11 cellular contexts compared by ENCODE assay signal in genomic region chr1:35029756-35030155, GRCh38. TPM values are rescaled to one million over a fixed set of nuclear protein-coding genes. Genes with fewer than 3 reads are reported as not detected.
DNase-seq lines count a peak whose midpoint lies in the region; ATAC-seq, FAIRE-seq and TF ChIP-seq lines count a peak whose summit lies in the region.
"Had no signal": no experiment of that assay in that cellular context is flagged by ENCODE, and none has a peak within 500 bp of the region (broad histone marks: within the 10 kb centered on the region; RNA-seq: fewer than 3 reads in every experiment).

No MANE protein-coding gene starts in this region.

- no peaks in the 10 kb centered on the region for H4K20me1 ChIP-seq in K562 (replicated peaks; ENCODE audit: control insufficient read depth, insufficient read depth, low read length)

- in situ Hi-C loops in K562 (cut with MboI): no loop called here

- peak overlapping the region; percentile 12 to 89 (median 64) for H3K27ac Mint-ChIP-seq in CD4-positive, CD25-positive, alpha-beta regulatory T cell
- peak overlapping the region; percentile 97 for H3K27ac Mint-ChIP-seq in HFFc6
- H3K27ac Mint-ChIP-seq in naive thymus-derived CD8-positive, alpha-beta T cell: peak overlapping the region in 8 of 10 donors; percentile 13 to 99 (median 96)

- TF ChIP-seq CTCF in HFFc6 (IDR thresholded peaks at IDR 0.05) (no peak), K562 (IDR thresholded peaks at IDR 0.05 in 2 of 3, conservative IDR thresholded peaks at IDR 0.05 in 1 of 3; ENCODE audit: insufficient read depth in 2 of 3, low read depth in 1 of 3, low read length in 3 of 3) (no peak)

- no TSS peak for BruUV-seq in K562 (replicated peaks; lab: Mats Ljungman, UMichigan)

- no peaks in the 10 kb centered on the region for H3K9me1 ChIP-seq in K562 (ENCODE audit: control insufficient read depth, insufficient read depth, low read length)

- H3K27me3 Mint-ChIP-seq in CD4-positive, CD25-positive, alpha-beta regulatory T cell: peaks cover 4% of the 10 kb centered on the region
- H3K27me3 Mint-ChIP-seq in HFFc6 (ENCODE audit: insufficient read depth): no peaks in the 10 kb centered on the region
- no peaks in the 10 kb centered on the region for H3K27me3 Mint-ChIP-seq in naive thymus-derived CD8-positive, alpha-beta T cell

- peak overlapping the region; percentile 81 to 89; a peak in 2 of 4 replicates for H3K9ac ChIP-seq in K562 (ENCODE audit: insufficient read depth in 1 of 2, low read depth in 2 of 2, low read length in 2 of 2)

- intact Hi-C loops in K562 (cut with micrococcal nuclease): loop anchor here (5.0 to 10.0 kb wide), 2 partner anchors 108 to 155 kb away; no protein-coding TSS in a partner anchor

- peaks cover 18% of the 10 kb centered on the region for H3K36me3 Mint-ChIP-seq in CD4-positive, CD25-positive, alpha-beta regulatory T cell
- H3K36me3 Mint-ChIP-seq in HFFc6 (ENCODE audit: low read depth): peaks cover 35% of the 10 kb centered on the region
- peaks cover 18 to 23% (median 23%) of the 10 kb centered on the region in 3 donors for H3K36me3 Mint-ChIP-seq in naive thymus-derived CD8-positive, alpha-beta T cell

- H3K27ac ChIP-seq in CD4-positive, CD25-positive, alpha-beta regulatory T cell (ENCODE audit: insufficient read depth, low read length, poor library complexity, severe bottlenecking): no peak overlapping the region
- H3K27ac ChIP-seq in K562 (ENCODE audit: extremely low read depth, low read depth, low read length): no peak overlapping the region

- CTCF ChIA-PET in K562 (lab: Yijun Ruan, JAX; ENCODE audit: low intra/inter-chr PET ratio): no interaction called here

- H3K9me3 ChIP-seq in CD4-positive, CD25-positive, alpha-beta regulatory T cell (ENCODE audit: control insufficient read depth in 2 of 2, low read length in 2 of 2): peaks cover 8 to 9% of the 10 kb centered on the region in 2 experiments
- H3K9me3 ChIP-seq in K562 (replicated peaks; ENCODE audit: control insufficient read depth, insufficient read depth, low read depth, low read length) (peaks cover 15% of the 10 kb centered on the region), MG63 (peaks cover 13% of the 10 kb centered on the region)

- no peak for TF ChIP-seq EP300 in K562 (IDR thresholded peaks at IDR 0.05; ENCODE audit: low read length)

- peaks cover 0 to 8% (median 0%) of the 10 kb centered on the region in 7 donors for H3K9me3 Mint-ChIP-seq in CD4-positive, CD25-positive, alpha-beta regulatory T cell
- peaks cover 13% of the 10 kb centered on the region for H3K9me3 Mint-ChIP-seq in HFFc6
- H3K9me3 Mint-ChIP-seq in naive thymus-derived CD8-positive, alpha-beta T cell: peaks cover 0 to 14% (median 4%) of the 10 kb centered on the region in 9 donors

- no peak overlapping the region for H2AFZ ChIP-seq in K562 (ENCODE audit: low read depth, low read length)

- TF ChIP-seq POLR2A in K562 (conservative IDR thresholded peaks at IDR 0.05): no peak

- POLR2A ChIA-PET in K562 (lab: Yijun Ruan, JAX): interaction anchor here (0.7 to 3.2 kb wide), 12 partner anchors 10 to 163 kb away, joined by 3 to 15 read pairs (median 6); partner anchors contain the start of genes SFPQ and TMEM35B
- POLR2A ChIA-PET in naive thymus-derived CD8-positive, alpha-beta T cell (lab: Charles Lee): interaction anchor here (0.5 to 3.1 kb wide), 2 partner anchors 45 to 62 kb away, joined by 6 to 20 read pairs; partner anchors contain the start of gene TMEM35B

- no peaks in the 10 kb centered on the region for H3K27me3 ChIP-seq in CD4-positive, CD25-positive, alpha-beta regulatory T cell (ENCODE audit: control insufficient read depth, insufficient read depth, low read length)
- H3K27me3 ChIP-seq in K562 (ENCODE audit: control insufficient read depth in 2 of 2, insufficient read depth in 2 of 2, low read length in 2 of 2) (no peaks in the 10 kb centered on the region), MG63 (no peaks in the 10 kb centered on the region)

- TF ChIP-seq RAD21 in K562 (CRISPR knock-in tag; conservative IDR thresholded peaks at IDR 0.05 in 1 of 2, IDR thresholded peaks at IDR 0.05 in 1 of 2): no peak

- peaks cover 25 to 55% (median 43%) of the 10 kb centered on the region in 4 donors for H3K4me1 Mint-ChIP-seq in CD4-positive, CD25-positive, alpha-beta regulatory T cell
- H3K4me1 Mint-ChIP-seq in HFFc6 (ENCODE audit: low read depth): peaks cover 31% of the 10 kb centered on the region
- H3K4me1 Mint-ChIP-seq in naive thymus-derived CD8-positive, alpha-beta T cell: peaks cover 18 to 60% (median 52%) of the 10 kb centered on the region in 4 donors

- H3K36me3 ChIP-seq in CD4-positive, CD25-positive, alpha-beta regulatory T cell (ENCODE audit: control insufficient read depth, insufficient read depth, low read length): peaks cover 13% of the 10 kb centered on the region
- H3K36me3 ChIP-seq in K562 (ENCODE audit: control insufficient read depth, insufficient read depth, low read length): peaks cover 21% of the 10 kb centered on the region
- peaks cover 3% of the 10 kb centered on the region for H3K36me3 ChIP-seq in MG63

- peaks cover 26% of the 10 kb centered on the region for H3K79me2 ChIP-seq in K562 (ENCODE audit: control insufficient read depth, insufficient read depth, low read length)

- H3K4me3 Mint-ChIP-seq in CD4-positive, CD25-positive, alpha-beta regulatory T cell: peak overlapping the region; percentile 49 to 100 (median 97)
- peak overlapping the region; percentile 95 for H3K4me3 Mint-ChIP-seq in HFFc6
- H3K4me3 Mint-ChIP-seq in naive thymus-derived CD8-positive, alpha-beta T cell: peak overlapping the region; percentile 96 to 100 (median 98)

- H3K4me2 ChIP-seq in K562 (ENCODE audit: insufficient read depth, low read length): peak overlapping the region; percentile 93

- H3K4me1 ChIP-seq in CD4-positive, CD25-positive, alpha-beta regulatory T cell (ENCODE audit: control insufficient read depth, insufficient read depth, low read length, poor library complexity, severe bottlenecking): peaks cover 33% of the 10 kb centered on the region
- H3K4me1 ChIP-seq in K562 (replicated peaks in 1 of 2; ENCODE audit: control insufficient read depth in 2 of 2, insufficient read depth in 2 of 2, low read length in 2 of 2): peaks cover 0 to 7% of the 10 kb centered on the region in 2 experiments; a peak in 3 of 5 replicates

- no peak for ATAC-seq in CD4-positive, CD25-positive, alpha-beta regulatory T cell (ENCODE audit: low read depth in 2 of 2)
- no peak for ATAC-seq in K562
- ATAC-seq in naive thymus-derived CD8-positive, alpha-beta T cell: no peak

- FAIRE-seq in K562 (lab: Jason Lieb, UNC): no peak

- no peak for DNase-seq in CD4-positive, CD25-positive, alpha-beta regulatory T cell
- DNase-seq in HFFc6: no peak
- DNase-seq in K562 (ENCODE audit: extremely low read depth in 1 of 4, low spot score in 3 of 4): no peak
- no peak for DNase-seq in naive thymus-derived CD8-positive, alpha-beta T cell
- no peak for DNase-seq in effector CD4-positive, alpha-beta T cell
- DNase-seq in MG63: no peak
- no peak for DNase-seq in stimulated activated CD8-positive, alpha-beta memory T cell treated with anti-CD3 and anti-CD28 coated beads, Interleukin-4, amount 100 ng/mL, for 48 hours
- no peak for DNase-seq in MV-4-11 (lab: John Stamatoyannopoulos, UW)
- DNase-seq: activated CD8-positive, alpha-beta memory T cell treated with anti-CD3 and anti-CD28 coated beads, Interleukin-2, amount 50 U/mL, for 4 hours; NCI-H1048; stimulated activated CD4-positive, alpha-beta T cell treated with anti-CD3 and anti-CD28 coated beads, Interleukin-2, amount 100 ng/mL, for 48 hours had no signal

- peak overlapping the region; percentile 99 for H3K4me3 ChIP-seq in CD4-positive, CD25-positive, alpha-beta regulatory T cell (ENCODE audit: low read depth, low read length)
- H3K4me3 ChIP-seq in K562 (peak overlapping the region; percentile 61), MG63 (no peak overlapping the region; the same call in 1 of the 2 replicates)

RNA-seq across cellular contexts. Expression of gene ZMYM6, which starts 2.0 kb away (rescaled TPM):
- 28.0 TPM for total RNA-seq in CD4-positive, CD25-positive, alpha-beta regulatory T cell
- polyA plus RNA-seq in CD4-positive, CD25-positive, alpha-beta regulatory T cell: 10 to 100 TPM in 1 of 4 donors, 1 to 10 TPM in 3; 6.0 to 10.4 (median 7.9) TPM
- 10 to 100 TPM; 15.4 to 18.8 (median 16.7) TPM for total RNA-seq in HFFc6 (2021; fragmentation: NEBNext Ultra II Directional; extraction: Animal tissue kit (Norgen Biotek cat#: 25700))
- total RNA-seq in K562 (2011; cell fraction: chromatin; rRNA removed; ENCODE audit: low replicate concordance): 68.5 and 124 TPM in 2 replicates
- 42.4 and 49.6 TPM in 2 replicates for total RNA-seq in K562 (2011; cell fraction: nucleolus; rRNA removed)
- total RNA-seq in K562 (2011; cell fraction: nucleoplasm; rRNA removed): 65.0 and 87.1 TPM in 2 replicates
- total RNA-seq in K562 (2014; rRNA removed) (8.9 and 9.0 TPM in 2 replicates), K562 (2014; rRNA removed; fragmentation: Illumina TruSeq; extraction: Trizol) (19.7 and 20.8 TPM in 2 replicates), K562 (2015; rRNA removed; fragmentation: Illumina TruSeq; extraction: Trizol) (15.8 and 18.7 TPM in 2 replicates), K562 (2021) (19.3 and 21.4 TPM in 2 replicates)
- polyA plus RNA-seq in K562 (2011; rRNA removed) (19.6 and 22.6 TPM in 2 replicates), K562 (2014; fragmentation: Illumina TruSeq; extraction: Trizol) (16.6 and 21.6 TPM in 2 replicates), K562 (2014; fragmentation: Nextera tagmentation; extraction: Ambion mirVana) (10 to 100 TPM; 14.6 to 21.9 TPM), K562 (2014; rRNA removed) (15.8 TPM in 2 replicates)
- 6.0 and 11.4 TPM in 2 replicates for polyA plus RNA-seq in K562 (2011; cell fraction: cytosol; rRNA removed)
- 48.1 and 49.8 TPM in 2 replicates for polyA plus RNA-seq in K562 (2011; cell fraction: nucleus; rRNA removed)
- polyA plus RNA-seq in K562 (2012): 13.0 and 15.5 TPM in 2 replicates
- polyA minus RNA-seq in K562 (2011; rRNA and poly(A)+ RNA removed): 20.9 and 33.6 TPM in 2 replicates
- polyA minus RNA-seq in K562 (2011; cell fraction: cytosol; rRNA and poly(A)+ RNA removed): 8.9 and 29.3 TPM in 2 replicates
- 33.1 and 54.0 TPM in 2 replicates for polyA minus RNA-seq in K562 (2011; cell fraction: nucleus; rRNA and poly(A)+ RNA removed)
- 10 to 100 TPM; 55.2 to 55.5 TPM for total RNA-seq in naive thymus-derived CD8-positive, alpha-beta T cell
- polyA plus RNA-seq in naive thymus-derived CD8-positive, alpha-beta T cell: 1 to 10 TPM; 6.9 to 9.9 (median 9.6) TPM
- total RNA-seq in MG63 (2014; rRNA removed; shearing (Covaris generic); ENCODE audit: low replicate concordance): 6.3 and 14.5 TPM in 2 replicates

RNA-seq across cellular contexts. Expression of gene TMEM35B, which starts 44.6 kb away (rescaled TPM):
- total RNA-seq in CD4-positive, CD25-positive, alpha-beta regulatory T cell: 13.8 TPM
- 100 to 1,000 TPM; 173 to 206 (median 196) TPM for polyA plus RNA-seq in CD4-positive, CD25-positive, alpha-beta regulatory T cell
- total RNA-seq in HFFc6 (2021; fragmentation: NEBNext Ultra II Directional; extraction: Animal tissue kit (Norgen Biotek cat#: 25700)): 10 to 100 TPM; 20.3 to 27.7 (median 20.8) TPM
- total RNA-seq in K562 (2011; cell fraction: chromatin; rRNA removed; ENCODE audit: low replicate concordance): 9.8 and 19.4 TPM in 2 replicates
- total RNA-seq in K562 (2011; cell fraction: nucleolus; rRNA removed): 37.8 and 41.2 TPM in 2 replicates
- 37.2 and 43.2 TPM in 2 replicates for total RNA-seq in K562 (2011; cell fraction: nucleoplasm; rRNA removed)
- total RNA-seq in K562 (2014; rRNA removed) (11.4 and 13.1 TPM in 2 replicates), K562 (2014; rRNA removed; fragmentation: Illumina TruSeq; extraction: Trizol) (18.9 and 19.8 TPM in 2 replicates), K562 (2015; rRNA removed; fragmentation: Illumina TruSeq; extraction: Trizol) (11.4 and 11.7 TPM in 2 replicates), K562 (2021) (15.6 and 17.3 TPM in 2 replicates)
- polyA plus RNA-seq in K562 (2011; rRNA removed) (42.7 and 43.5 TPM in 2 replicates), K562 (2014; fragmentation: Illumina TruSeq; extraction: Trizol) (18.5 and 21.4 TPM in 2 replicates), K562 (2014; fragmentation: Nextera tagmentation; extraction: Ambion mirVana) (100 to 1,000 TPM; 123 to 142 TPM), K562 (2014; rRNA removed) (21.6 and 21.8 TPM in 2 replicates)
- 30.7 and 36.1 TPM in 2 replicates for polyA plus RNA-seq in K562 (2011; cell fraction: cytosol; rRNA removed)
- polyA plus RNA-seq in K562 (2011; cell fraction: nucleus; rRNA removed): 15.2 and 18.2 TPM in 2 replicates
- polyA plus RNA-seq in K562 (2012): 31.1 and 33.9 TPM in 2 replicates
- polyA minus RNA-seq in K562 (2011; rRNA and poly(A)+ RNA removed): 15.9 and 16.5 TPM in 2 replicates
- 3.9 and 13.7 TPM in 2 replicates for polyA minus RNA-seq in K562 (2011; cell fraction: cytosol; rRNA and poly(A)+ RNA removed)
- 3.7 and 4.2 TPM in 2 replicates for polyA minus RNA-seq in K562 (2011; cell fraction: nucleus; rRNA and poly(A)+ RNA removed)
- total RNA-seq in naive thymus-derived CD8-positive, alpha-beta T cell: 10 to 100 TPM; 34.3 to 36.4 TPM
- 100 to 1,000 TPM; 145 to 154 (median 146) TPM for polyA plus RNA-seq in naive thymus-derived CD8-positive, alpha-beta T cell
- total RNA-seq in MG63 (2014; rRNA removed; shearing (Covaris generic); ENCODE audit: low replicate concordance): 46.1 and 53.9 TPM in 2 replicates

RNA-seq across cellular contexts. Expression of gene ZMYM1, which starts 49.4 kb away (rescaled TPM):
- total RNA-seq in CD4-positive, CD25-positive, alpha-beta regulatory T cell: 10.3 TPM
- polyA plus RNA-seq in CD4-positive, CD25-positive, alpha-beta regulatory T cell: 10 to 100 TPM in 3 of 4 donors, 1 to 10 TPM in 1; 6.6 to 16.5 (median 14.4) TPM
- total RNA-seq in HFFc6 (2021; fragmentation: NEBNext Ultra II Directional; extraction: Animal tissue kit (Norgen Biotek cat#: 25700)): 10 to 100 TPM; 14.5 to 20.2 (median 18.2) TPM
- total RNA-seq in K562 (2011; cell fraction: chromatin; rRNA removed; ENCODE audit: low replicate concordance): 52.0 and 81.1 TPM in 2 replicates
- 19.8 and 24.6 TPM in 2 replicates for total RNA-seq in K562 (2011; cell fraction: nucleolus; rRNA removed)
- 35.9 and 38.6 TPM in 2 replicates for total RNA-seq in K562 (2011; cell fraction: nucleoplasm; rRNA removed)
- total RNA-seq in K562 (2014; rRNA removed) (8.0 and 10.6 TPM in 2 replicates), K562 (2014; rRNA removed; fragmentation: Illumina TruSeq; extraction: Trizol) (23.9 and 25.1 TPM in 2 replicates), K562 (2015; rRNA removed; fragmentation: Illumina TruSeq; extraction: Trizol) (20.5 and 24.5 TPM in 2 replicates), K562 (2021) (18.6 and 20.3 TPM in 2 replicates)
- polyA plus RNA-seq in K562 (2011; rRNA removed) (25.4 and 27.0 TPM in 2 replicates), K562 (2014; fragmentation: Illumina TruSeq; extraction: Trizol) (12.2 and 15.8 TPM in 2 replicates), K562 (2014; fragmentation: Nextera tagmentation; extraction: Ambion mirVana) (10 to 100 TPM in 1 of 2 experiments, 1 to 10 TPM in 1; 8.8 to 14.2 TPM), K562 (2014; rRNA removed) (7.5 and 8.6 TPM in 2 replicates)
- 6.5 and 12.9 TPM in 2 replicates for polyA plus RNA-seq in K562 (2011; cell fraction: cytosol; rRNA removed)
- polyA plus RNA-seq in K562 (2011; cell fraction: nucleus; rRNA removed): 21.6 and 24.5 TPM in 2 replicates
- polyA plus RNA-seq in K562 (2012): 7.5 and 8.5 TPM in 2 replicates
- 63.3 and 94.2 TPM in 2 replicates for polyA minus RNA-seq in K562 (2011; rRNA and poly(A)+ RNA removed)
- polyA minus RNA-seq in K562 (2011; cell fraction: cytosol; rRNA and poly(A)+ RNA removed): 17.0 and 20.5 TPM in 2 replicates
- polyA minus RNA-seq in K562 (2011; cell fraction: nucleus; rRNA and poly(A)+ RNA removed): 7.1 and 24.3 TPM in 2 replicates
- total RNA-seq in naive thymus-derived CD8-positive, alpha-beta T cell: 10 to 100 TPM; 28.5 to 32.9 TPM
- polyA plus RNA-seq in naive thymus-derived CD8-positive, alpha-beta T cell: 10 to 100 TPM; 12.4 to 16.6 (median 16.3) TPM
- 11.1 and 28.1 TPM in 2 replicates for total RNA-seq in MG63 (2014; rRNA removed; shearing (Covaris generic); ENCODE audit: low replicate concordance)
